8 cellular contexts compared by ENCODE assay signal in the genomic region with DNA sequence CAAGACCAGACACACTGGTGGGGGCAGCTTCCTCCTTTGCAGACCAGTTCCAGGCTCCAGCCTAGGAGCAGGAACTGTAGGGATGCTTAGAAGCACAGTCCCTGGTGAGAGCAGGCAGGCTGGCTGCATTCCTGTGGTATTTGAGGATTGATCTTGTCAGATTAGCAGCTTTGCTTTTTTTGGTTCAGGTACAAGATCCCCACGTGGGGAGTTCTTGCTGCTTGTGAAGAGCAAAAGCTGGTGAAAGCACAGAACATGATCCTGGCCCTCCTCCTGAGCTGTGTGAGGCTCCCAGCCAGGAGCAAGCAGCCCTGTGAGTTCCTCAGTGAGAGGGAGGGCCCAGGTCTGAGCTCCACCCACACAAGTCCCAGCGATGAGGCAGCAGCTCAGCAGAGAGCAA.
DNase-seq lines count a peak whose midpoint lies in the region; ATAC-seq and TF ChIP-seq lines count a peak whose summit lies in the region.

No MANE protein-coding gene starts in this region.

- no peak overlapping the region for H3K4me2 ChIP-seq in Karpas-422 (ENCODE audit: low read depth, low read length, poor library complexity, severe bottlenecking)

- ATAC-seq in HG02763 (IDR thresholded peaks at IDR 0.05; ENCODE audit: unreplicated experiment): no peak

- no peaks in the 10 kb centered on the region for H3K9me3 ChIP-seq in SJCRH30 (replicated peaks)
- no peaks in the 10 kb centered on the region for H3K9me3 ChIP-seq in Karpas-422 (ENCODE audit: low read length)

- DNase-seq in HCEC 1CT (peak; percentile 87), SJCRH30 (peak; percentile 88 to 90), foreskin fibroblast (peak; percentile 95 to 96), retinal pigment epithelial cell (ENCODE audit: low read depth) (peak; percentile 90), NCI-H2081 (lab: John Stamatoyannopoulos, UW) (no peak), Karpas-422 (no peak)
- no peak for DNase-seq in stimulated activated naive CD4-positive, alpha-beta T cell treated with Interleukin-2 at 50 U/mL for 16 hours (lab: John Stamatoyannopoulos, UW)

- H3K4me1 ChIP-seq in SJCRH30: peaks cover 23% of the 10 kb centered on the region
- peaks cover 5% of the 10 kb centered on the region for H3K4me1 ChIP-seq in Karpas-422 (ENCODE audit: low read length)

- no peak overlapping the region for H2AFZ ChIP-seq in Karpas-422 (ENCODE audit: low read length)

- no peaks in the 10 kb centered on the region for H3K27me3 ChIP-seq in SJCRH30
- H3K27me3 ChIP-seq in Karpas-422 (ENCODE audit: low read length): no peaks in the 10 kb centered on the region

- H3K9me2 ChIP-seq in Karpas-422 (replicated peaks; ENCODE audit: insufficient read depth, low read length): no peaks in the 10 kb centered on the region

- no peak for TF ChIP-seq CTCF in foreskin fibroblast (IDR thresholded peaks at IDR 0.05; ENCODE audit: low read depth, low read length)
- no peak for TF ChIP-seq CTCF in retinal pigment epithelial cell (conservative IDR thresholded peaks at IDR 0.05; ENCODE audit: low read depth, low read length)

- H3K9ac ChIP-seq in Karpas-422 (ENCODE audit: low read length): no peak overlapping the region

- H3K27ac ChIP-seq in SJCRH30 (no peak overlapping the region), Karpas-422 (ENCODE audit: low read length) (no peak overlapping the region)

- H3K36me3 ChIP-seq in SJCRH30 (no peaks in the 10 kb centered on the region), Karpas-422 (ENCODE audit: insufficient read depth, low read length) (no peaks in the 10 kb centered on the region)

- H3K4me3 ChIP-seq in SJCRH30: no peak overlapping the region
- no peak overlapping the region for H3K4me3 ChIP-seq in foreskin fibroblast (ENCODE audit: low read depth in 1 of 2, low read length in 2 of 2)
- no peak overlapping the region for H3K4me3 ChIP-seq in retinal pigment epithelial cell (ENCODE audit: low read length)
- no peak overlapping the region for H3K4me3 ChIP-seq in Karpas-422 (ENCODE audit: low read length)

- H3K79me2 ChIP-seq in Karpas-422 (ENCODE audit: low read length): no peaks in the 10 kb centered on the region

- H4K20me1 ChIP-seq in Karpas-422 (ENCODE audit: insufficient read depth, low read depth, low read length): no peaks in the 10 kb centered on the region

Comparison
In these comparisons a context has a peak if more than half of its experiments do, and no peak if none do; other contexts are left out.
1. DNase-seq: peak in HCEC 1CT (single experiment), SJCRH30 (2 of 2), foreskin fibroblast (2 of 2) and retinal pigment epithelial cell (single experiment); none in NCI-H2081 (0 of 2), Karpas-422 (single experiment) and stimulated activated naive CD4-positive, alpha-beta T cell treated with Interleukin-2 at 50 U/mL for 16 hours (single experiment).